Comparison of ENCODE assay signal across 28 cellular contexts in genomic region chrX:150192846-150193245, GRCh38.
"Had no signal": no experiment of that assay in that cellular context is flagged by ENCODE, and none has a peak within 500 bp of the region (broad histone marks: within the 10 kb centered on the region; RNA-seq: fewer than 3 reads in every experiment).

No MANE protein-coding gene starts in this region.

- H3K9me3 ChIP-seq: colonic mucosa, gastroesophageal sphincter had no signal

- H3K4me1 ChIP-seq: colonic mucosa, gastroesophageal sphincter had no signal

- ATAC-seq: activated CD4-positive, CD25-positive, alpha-beta regulatory T cell treated with anti-CD3 and anti-CD28 coated beads, Interleukin-2, amount 50 U/mL, for 24 hours; activated naive CD4-positive, alpha-beta T cell treated with anti-CD3 and anti-CD28 coated beads, Interleukin-2, amount 50 U/mL, for 72 hours; activated T-cell treated with anti-CD3 and anti-CD28 coated beads, Interleukin-2, amount 50 U/mL, for 72 hours; gastroesophageal sphincter; T-helper 17 cell had no signal

- H3K4me3 ChIP-seq: colonic mucosa, gastroesophageal sphincter had no signal

- H3K4me1 Mint-ChIP-seq: activated B cell treated with CpG ODN at 0.5 μM for 24 hours; activated CD4-positive, alpha-beta memory T cell treated with anti-CD3 and anti-CD28 coated beads, Interleukin-2, amount 10 ng/mL, durations not matched to agents 7 days and 5 days; activated naive CD4-positive, alpha-beta T cell treated with anti-CD3 and anti-CD28 coated beads, Interleukin-2, amount 10 ng/mL, durations not matched to agents 7 days and 5 days; T-helper 17 cell had no signal

- DNase-seq: activated B cell treated with CpG ODN at 0.5 μM for 24 hours; activated CD4-positive, alpha-beta memory T cell treated with anti-CD3 and anti-CD28 coated beads, Interleukin-2, amount 10 ng/mL, durations not matched to agents 7 days and 5 days; activated CD4-positive, alpha-beta T cell treated with anti-CD3 and anti-CD28 coated beads for 48 hours; activated CD4-positive, alpha-beta T cell treated with anti-CD3 and anti-CD28 coated beads, Interleukin-2, amount 50 U/mL, for 4 hours; activated CD8-positive, alpha-beta memory T cell treated with anti-CD3 and anti-CD28 coated beads, Interleukin-2, amount 50 U/mL, for 48 hours; activated gamma-delta T cell; activated naive CD4-positive, alpha-beta T cell; activated naive CD4-positive, alpha-beta T cell treated with anti-CD3 and anti-CD28 coated beads, Interleukin-2, amount 10 ng/mL, durations not matched to agents 7 days and 5 days; activated naive CD8-positive, alpha-beta T cell treated with anti-CD3 and anti-CD28 coated beads, Interleukin-2, amount 10 ng/mL, durations not matched to agents 7 days and 5 days; activated T-cell treated with anti-CD3 and anti-CD28 coated beads for 4 hours; activated T-cell treated with anti-CD3 and anti-CD28 coated beads, Interleukin-2, amount 50 U/mL, for 24 hours; activated T-cell treated with anti-CD3 and anti-CD28 coated beads, Interleukin-2, amount 50 U/mL, for 72 hours; brain microvascular endothelial cell; central memory CD4-positive, alpha-beta T cell; cerebellar nuclear complex; colonic mucosa; effector CD8-positive, alpha-beta T cell; foreskin melanocyte; head of caudate nucleus; T-helper 1 cell; T-helper 17 cell; T1000; WERI-Rb-1 had no signal

- H3K27ac Mint-ChIP-seq: activated B cell treated with CpG ODN at 0.5 μM for 24 hours; activated CD4-positive, alpha-beta memory T cell treated with anti-CD3 and anti-CD28 coated beads, Interleukin-2, amount 10 ng/mL, durations not matched to agents 7 days and 5 days; activated naive CD4-positive, alpha-beta T cell treated with anti-CD3 and anti-CD28 coated beads, Interleukin-2, amount 10 ng/mL, durations not matched to agents 7 days and 5 days; activated naive CD4-positive, alpha-beta T cell treated with anti-CD3 and anti-CD28 coated beads, Interleukin-2, amount 50 U/mL, for 72 hours; activated naive CD8-positive, alpha-beta T cell treated with anti-CD3 and anti-CD28 coated beads, Interleukin-2, amount 10 ng/mL, durations not matched to agents 7 days and 5 days; activated T-cell treated with anti-CD3 and anti-CD28 coated beads, Interleukin-2, amount 50 U/mL, for 24 hours; activated T-cell treated with anti-CD3 and anti-CD28 coated beads, Interleukin-2, amount 50 U/mL, for 72 hours; T-helper 17 cell; T-helper 2 cell treated with Interferon-gamma antibody and Interleukin-4, amounts not matched to agents 5 μg/mL and 100 μg/mL, for 36 hours had no signal

- H3K9me3 Mint-ChIP-seq: activated B cell treated with CpG ODN at 0.5 μM for 24 hours; activated CD4-positive, alpha-beta memory T cell treated with anti-CD3 and anti-CD28 coated beads, Interleukin-2, amount 10 ng/mL, durations not matched to agents 7 days and 5 days; activated naive CD4-positive, alpha-beta T cell treated with anti-CD3 and anti-CD28 coated beads, Interleukin-2, amount 10 ng/mL, durations not matched to agents 7 days and 5 days; activated naive CD4-positive, alpha-beta T cell treated with anti-CD3 and anti-CD28 coated beads, Interleukin-2, amount 50 U/mL, for 72 hours; activated naive CD8-positive, alpha-beta T cell treated with anti-CD3 and anti-CD28 coated beads, Interleukin-2, amount 10 ng/mL, durations not matched to agents 7 days and 5 days; activated T-cell treated with anti-CD3 and anti-CD28 coated beads, Interleukin-2, amount 50 U/mL, for 24 hours; activated T-cell treated with anti-CD3 and anti-CD28 coated beads, Interleukin-2, amount 50 U/mL, for 72 hours; T-helper 2 cell treated with Interferon-gamma antibody and Interleukin-4, amounts not matched to agents 5 μg/mL and 100 μg/mL, for 36 hours had no signal

- H3K36me3 Mint-ChIP-seq: activated naive CD4-positive, alpha-beta T cell treated with anti-CD3 and anti-CD28 coated beads, Interleukin-2, amount 10 ng/mL, durations not matched to agents 7 days and 5 days; activated naive CD4-positive, alpha-beta T cell treated with anti-CD3 and anti-CD28 coated beads, Interleukin-2, amount 50 U/mL, for 72 hours; activated naive CD8-positive, alpha-beta T cell treated with anti-CD3 and anti-CD28 coated beads, Interleukin-2, amount 10 ng/mL, durations not matched to agents 7 days and 5 days had no signal

- H3K36me3 ChIP-seq: brain microvascular endothelial cell, colonic mucosa, gastroesophageal sphincter, WERI-Rb-1 had no signal

- H3K27me3 ChIP-seq: brain microvascular endothelial cell, colonic mucosa, gastroesophageal sphincter had no signal

- H3K27me3 Mint-ChIP-seq: activated B cell treated with CpG ODN at 0.5 μM for 24 hours; activated CD4-positive, alpha-beta memory T cell treated with anti-CD3 and anti-CD28 coated beads, Interleukin-2, amount 10 ng/mL, durations not matched to agents 7 days and 5 days; activated naive CD4-positive, alpha-beta T cell treated with anti-CD3 and anti-CD28 coated beads, Interleukin-2, amount 10 ng/mL, durations not matched to agents 7 days and 5 days; activated naive CD8-positive, alpha-beta T cell treated with anti-CD3 and anti-CD28 coated beads, Interleukin-2, amount 10 ng/mL, durations not matched to agents 7 days and 5 days; T-helper 17 cell had no signal

- H3K27ac ChIP-seq: brain microvascular endothelial cell, colonic mucosa, epithelial cell of prostate, gastroesophageal sphincter, WERI-Rb-1 had no signal

- H3K4me3 Mint-ChIP-seq: activated B cell treated with CpG ODN at 0.5 μM for 24 hours; activated CD4-positive, alpha-beta memory T cell treated with anti-CD3 and anti-CD28 coated beads, Interleukin-2, amount 10 ng/mL, durations not matched to agents 7 days and 5 days; activated naive CD4-positive, alpha-beta T cell treated with anti-CD3 and anti-CD28 coated beads, Interleukin-2, amount 10 ng/mL, durations not matched to agents 7 days and 5 days; activated naive CD8-positive, alpha-beta T cell treated with anti-CD3 and anti-CD28 coated beads, Interleukin-2, amount 10 ng/mL, durations not matched to agents 7 days and 5 days; activated T-cell treated with anti-CD3 and anti-CD28 coated beads, Interleukin-2, amount 50 U/mL, for 24 hours; activated T-cell treated with anti-CD3 and anti-CD28 coated beads, Interleukin-2, amount 50 U/mL, for 72 hours; T-helper 17 cell; T-helper 2 cell treated with Interferon-gamma antibody and Interleukin-4, amounts not matched to agents 5 μg/mL and 100 μg/mL, for 36 hours had no signal
